14 cellular contexts compared by ENCODE assay signal in the genomic region with DNA sequence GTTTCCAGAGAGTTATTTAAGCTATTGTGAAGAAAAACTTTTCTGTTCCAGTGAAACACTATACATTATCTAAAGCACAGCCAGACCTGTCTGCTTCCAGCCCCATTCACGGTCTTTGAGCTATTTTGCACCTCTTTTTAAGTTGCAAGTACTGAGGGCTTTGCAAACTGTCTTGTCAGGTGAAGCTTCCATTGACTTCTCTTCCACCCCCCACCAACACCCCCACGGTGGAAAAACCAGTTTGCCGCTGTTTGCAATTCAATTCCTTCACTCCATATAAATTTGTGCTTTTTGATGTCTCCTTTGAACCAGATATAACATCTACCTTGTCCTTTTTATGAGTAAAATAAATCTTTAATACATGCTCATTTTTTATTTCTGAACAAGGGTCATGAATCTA. TPM values are rescaled to one million over a fixed set of nuclear protein-coding genes. Genes with fewer than 3 reads are reported as not detected.
DNase-seq lines count a peak whose midpoint lies in the region; ATAC-seq, FAIRE-seq and TF ChIP-seq lines count a peak whose summit lies in the region.
"Had no signal": no experiment of that assay in that cellular context is flagged by ENCODE, and none has a peak within 500 bp of the region (broad histone marks: within the 10 kb centered on the region; RNA-seq: fewer than 3 reads in every experiment).

No MANE protein-coding gene starts in this region.

- DNase-seq in SK-N-SH (no peak), PC-9 (no peak), endothelial cell of umbilical vein (ENCODE audit: low read depth, low spot score) (no peak), osteoblast (ENCODE audit: insufficient read length, low spot score, missing footprints) (no peak), sigmoid colon (no peak), pons (ENCODE audit: low spot score) (no peak)
- DNase-seq: amygdala, NCI-H1436, NCI-H510A, T-helper 9 cell had no signal

- BruUV-seq in PC-9 (replicated peaks; lab: Mats Ljungman, UMichigan) (no TSS peak), endothelial cell of umbilical vein (replicated peaks; lab: Mats Ljungman, UMichigan) (no TSS peak)

- H3K9me1 ChIP-seq in endothelial cell of umbilical vein (replicated peaks; ENCODE audit: control insufficient read depth, extremely low read depth, insufficient read depth, low read length) = no peaks in the 10 kb centered on the region

- POLR2A ChIA-PET in SK-N-SH (lab: Yijun Ruan, JAX) = no interaction called here
- POLR2A ChIA-PET in PC-9 (lab: Charles Lee; ENCODE audit: unreplicated experiment) = interaction anchor here (0.6 to 0.7 kb wide), 2 partner anchors 44 to 213 kb away, joined by 7 to 14 read pairs; no protein-coding TSS in a partner anchor
- POLR2A ChIA-PET in endothelial cell of umbilical vein (lab: Charles Lee) = no interaction called here

- 83% methylated on average over 3 of the region's 3 CpGs for WGBS in SK-N-SH (ENCODE audit: low lambda C conversion rate)
- WGBS in sigmoid colon, 2 donors = 53 to 62% methylated on average over 3 of the region's 3 CpGs

- no peaks in the 10 kb centered on the region for H3K27me3 ChIP-seq in SK-N-SH (ENCODE audit: insufficient read depth)
- H3K27me3 ChIP-seq in PC-9 (ENCODE audit: insufficient read depth, low read depth) = no peaks in the 10 kb centered on the region
- no peaks in the 10 kb centered on the region for H3K27me3 ChIP-seq in endothelial cell of umbilical vein (ENCODE audit: control insufficient read depth in 2 of 2, insufficient read depth in 2 of 2, low read length in 2 of 2)
- H3K27me3 ChIP-seq in osteoblast (ENCODE audit: insufficient read depth, low read length) = peaks cover 2% of the 10 kb centered on the region
- H3K27me3 ChIP-seq in sigmoid colon = no peaks in the 10 kb centered on the region
- H3K27me3 ChIP-seq: thyroid gland had no signal

- H3K4me2 ChIP-seq in SK-N-SH (peak overlapping the region; percentile 97; the same call in 1 of the 2 replicates), PC-9 (peak overlapping the region; percentile 73), endothelial cell of umbilical vein (ENCODE audit: insufficient read depth, low read length) (peak overlapping the region; percentile 25), osteoblast (ENCODE audit: insufficient read depth, low read length) (peak overlapping the region; percentile 84)

- CTCF ChIA-PET in SK-N-SH (lab: Yijun Ruan, JAX) = interaction anchor here (0.7 to 17.2 kb wide), 24 partner anchors 8 to 577 kb away, joined by 3 to 302 read pairs (median 11); a partner anchor contains a TSS
- CTCF ChIA-PET in PC-9 (lab: Charles Lee) = no interaction called here
- CTCF ChIA-PET in endothelial cell of umbilical vein (lab: Charles Lee) = interaction anchor here (1.3 to 5.4 kb wide), 11 partner anchors 9 to 308 kb away, joined by 3 to 70 read pairs (median 10); no protein-coding TSS in a partner anchor

- no peak for TF ChIP-seq RAD21 in SK-N-SH (IDR thresholded peaks at IDR 0.05; ENCODE audit: low read length)

- H2AFZ ChIP-seq in SK-N-SH (ENCODE audit: low read depth) (no peak overlapping the region), PC-9 (no peak overlapping the region), endothelial cell of umbilical vein (ENCODE audit: low read depth, low read length) (no peak overlapping the region), osteoblast (ENCODE audit: low read length) (no peak overlapping the region)

- no peak overlapping the region for H3K27ac ChIP-seq in SK-N-SH (ENCODE audit: low read depth in 2 of 2, low read length in 1 of 2)
- peak overlapping the region; percentile 67 for H3K27ac ChIP-seq in PC-9
- H3K27ac ChIP-seq in endothelial cell of umbilical vein (ENCODE audit: insufficient read depth, low read depth, low read length) = no peak overlapping the region
- no peak overlapping the region for H3K27ac ChIP-seq in osteoblast (ENCODE audit: low read depth, low read length)
- H3K27ac ChIP-seq in sigmoid colon = no peak overlapping the region
- H3K27ac ChIP-seq: 22Rv1, thyroid gland had no signal

- FAIRE-seq in endothelial cell of umbilical vein (lab: Jason Lieb, UNC) = no peak

- TF ChIP-seq EP300 in SK-N-SH (IDR thresholded peaks at IDR 0.05; ENCODE audit: borderline replicate concordance in 1 of 2, low read depth in 1 of 2, low read length in 1 of 2) (no peak), sigmoid colon (IDR thresholded peaks at IDR 0.05) (no peak)

- H3F3A ChIP-seq in SK-N-SH (replicated peaks; ENCODE audit: insufficient read depth) = peaks cover 7% of the 10 kb centered on the region
- peaks cover 11% of the 10 kb centered on the region for H3F3A ChIP-seq in PC-9 (ENCODE audit: insufficient read depth, low read depth)

- TF ChIP-seq CTCF in SK-N-SH (IDR thresholded peaks at IDR 0.05) = no peak
- TF ChIP-seq CTCF in PC-9 (conservative IDR thresholded peaks at IDR 0.05) = no peak
- no peak for TF ChIP-seq CTCF in endothelial cell of umbilical vein (IDR thresholded peaks at IDR 0.05; ENCODE audit: extremely low read depth in 1 of 2, insufficient read depth in 1 of 2, low read depth in 1 of 2, low read length in 2 of 2)
- no peak for TF ChIP-seq CTCF in osteoblast (IDR thresholded peaks at IDR 0.05; ENCODE audit: extremely low read depth, low read depth, low read length)
- no peak for TF ChIP-seq CTCF in sigmoid colon (IDR thresholded peaks at IDR 0.05)

- H3K9ac ChIP-seq in SK-N-SH (no peak overlapping the region), endothelial cell of umbilical vein (replicated peaks; ENCODE audit: extremely low read depth, insufficient read depth, low read length) (no peak overlapping the region)

- no peak for TF ChIP-seq POLR2A in endothelial cell of umbilical vein (IDR thresholded peaks at IDR 0.05; ENCODE audit: low read depth, low read length)
- TF ChIP-seq POLR2A in sigmoid colon (IDR thresholded peaks at IDR 0.05) = no peak

- H3K4me3 ChIP-seq in SK-N-SH (ENCODE audit: low read depth in 2 of 2, low read length in 1 of 2) (no peak overlapping the region), PC-9 (peak overlapping the region; percentile 69; the same call in 1 of the 2 replicates), endothelial cell of umbilical vein (replicated peaks in 1 of 3; ENCODE audit: insufficient read depth in 1 of 3, low read depth in 1 of 3, low read length in 3 of 3) (no peak overlapping the region), osteoblast (ENCODE audit: insufficient read depth, low read length) (peak overlapping the region; percentile 84), sigmoid colon (no peak overlapping the region)

- H3K9me2 ChIP-seq in SK-N-SH (no peaks in the 10 kb centered on the region), PC-9 (ENCODE audit: insufficient read depth) (no peaks in the 10 kb centered on the region)

- ATAC-seq in SK-N-SH treated with all-trans-retinoic acid at 6 μM for 48 hours (no peak), GM21381 (IDR thresholded peaks at IDR 0.05; ENCODE audit: unreplicated experiment) (no peak)

- H3K36me3 ChIP-seq in SK-N-SH (replicated peaks in 1 of 2; ENCODE audit: control insufficient read depth in 1 of 2, insufficient read depth in 2 of 2, low read length in 1 of 2) (no peaks in the 10 kb centered on the region), PC-9 (ENCODE audit: low read depth) (no peaks in the 10 kb centered on the region), endothelial cell of umbilical vein (ENCODE audit: control insufficient read depth in 2 of 2, extremely low read depth in 1 of 2, insufficient read depth in 2 of 2, low read length in 2 of 2) (no peaks in the 10 kb centered on the region), osteoblast (ENCODE audit: insufficient read depth, low read length) (no peaks in the 10 kb centered on the region), sigmoid colon (no peaks in the 10 kb centered on the region)
- H3K36me3 ChIP-seq: thyroid gland had no signal

- H3K79me2 ChIP-seq in SK-N-SH (ENCODE audit: insufficient read depth) = no peaks in the 10 kb centered on the region
- no peaks in the 10 kb centered on the region for H3K79me2 ChIP-seq in PC-9 (ENCODE audit: low read depth)
- H3K79me2 ChIP-seq in endothelial cell of umbilical vein (ENCODE audit: control insufficient read depth, insufficient read depth, low read length) = no peaks in the 10 kb centered on the region
- no peaks in the 10 kb centered on the region for H3K79me2 ChIP-seq in osteoblast (ENCODE audit: insufficient read depth, low read length)

- peaks cover 3 to 6% of the 10 kb centered on the region in 2 experiments; a peak in 2 of 4 replicates for H3K4me1 ChIP-seq in SK-N-SH (ENCODE audit: control insufficient read depth in 1 of 2, insufficient read depth in 2 of 2, low read depth in 1 of 2, low read length in 1 of 2)
- H3K4me1 ChIP-seq in PC-9 (replicated peaks; ENCODE audit: insufficient read depth) = peaks cover 25% of the 10 kb centered on the region
- H3K4me1 ChIP-seq in endothelial cell of umbilical vein (ENCODE audit: control insufficient read depth, extremely low read depth, insufficient read depth, low read length) = peaks cover 3% of the 10 kb centered on the region
- H3K4me1 ChIP-seq in osteoblast (ENCODE audit: insufficient read depth, low read length) = peaks cover 15% of the 10 kb centered on the region
- peaks cover 0 to 15% (median 13%) of the 10 kb centered on the region in 4 donors for H3K4me1 ChIP-seq in sigmoid colon

- no peaks in the 10 kb centered on the region for H3K9me3 ChIP-seq in SK-N-SH
- peaks cover 12% of the 10 kb centered on the region; the same call in 1 of the 2 replicates for H3K9me3 ChIP-seq in PC-9 (ENCODE audit: insufficient read depth, low read depth)
- H3K9me3 ChIP-seq in endothelial cell of umbilical vein (replicated peaks; ENCODE audit: control insufficient read depth, insufficient read depth, low read length) = no peaks in the 10 kb centered on the region
- H3K9me3 ChIP-seq in osteoblast (ENCODE audit: low read depth, low read length) = peaks cover 5% of the 10 kb centered on the region
- H3K9me3 ChIP-seq in sigmoid colon = no peaks in the 10 kb centered on the region
- H3K9me3 ChIP-seq: thyroid gland had no signal

- H4K20me1 ChIP-seq in SK-N-SH (ENCODE audit: insufficient read depth) (no peaks in the 10 kb centered on the region), PC-9 (ENCODE audit: insufficient read depth) (no peaks in the 10 kb centered on the region), endothelial cell of umbilical vein (replicated peaks; ENCODE audit: control insufficient read depth, extremely low read depth, insufficient read depth, low read length) (no peaks in the 10 kb centered on the region), osteoblast (ENCODE audit: insufficient read depth, low read length) (no peaks in the 10 kb centered on the region)

- intact Hi-C loops in PC-9 (cut with micrococcal nuclease; ENCODE audit: unreplicated experiment) (loop anchor here (10.0 kb wide), 1 partner anchor 426 kb away; no protein-coding TSS in a partner anchor), endothelial cell of umbilical vein (cut with micrococcal nuclease) (no loop called here), sigmoid colon (cut with DNase I) (no loop called here)

- dilution Hi-C loops in endothelial cell of umbilical vein (cut with MboI; ENCODE audit: extremely low pct_ligation_motif_present, low sequenced_read_pairs) = no loop called here

RNA-seq across cellular contexts. Expression of a gene that starts 15.7 kb away (rescaled TPM):
- 0.05 and 0.12 TPM in 2 replicates for polyA plus RNA-seq in SK-N-SH (2012; rRNA removed)
- polyA plus RNA-seq in SK-N-SH (2012; cell fraction: cytosol; rRNA removed) = 0.04 TPM in 2 replicates
- 0.19 and 0.30 TPM in 2 replicates for polyA plus RNA-seq in SK-N-SH (2012; cell fraction: nucleus; rRNA removed)
- total RNA-seq in PC-9 (2021) = 14.0 and 25.8 TPM in 2 replicates
- 1.2 TPM in 2 replicates for total RNA-seq in endothelial cell of umbilical vein
- polyA plus RNA-seq in endothelial cell of umbilical vein = 0.27 and 0.39 TPM in 2 replicates
- 0.19 and 0.27 TPM in 2 replicates for polyA plus RNA-seq in endothelial cell of umbilical vein (2011; cell fraction: cytosol; rRNA removed)
- 0.11 and 0.22 TPM in 2 replicates for polyA plus RNA-seq in endothelial cell of umbilical vein (2011; cell fraction: nucleus; rRNA removed)
- polyA plus RNA-seq in endothelial cell of umbilical vein (2012) = 0.44 and 2.4 TPM in 2 replicates
- polyA minus RNA-seq in endothelial cell of umbilical vein = 0.04 and 0.29 TPM in 2 replicates
- polyA minus RNA-seq in endothelial cell of umbilical vein (2011; cell fraction: cytosol; rRNA and poly(A)+ RNA removed) = not detected
- 0.19 and 0.53 TPM in 2 replicates for polyA minus RNA-seq in endothelial cell of umbilical vein (2011; cell fraction: nucleus; rRNA and poly(A)+ RNA removed)
- 0.29 and 0.72 TPM in 2 replicates for total RNA-seq in osteoblast
- total RNA-seq in sigmoid colon = 1 to 10 TPM; 2.9 to 5.0 (median 3.5) TPM
- 10 to 100 TPM; 11.6 to 40.9 (median 12.0) TPM for polyA plus RNA-seq in sigmoid colon

RNA-seq across cellular contexts. Expression of a gene that starts 53.0 kb away (rescaled TPM):
- polyA plus RNA-seq in SK-N-SH (2012; rRNA removed) (256 and 285 TPM in 2 replicates), endothelial cell of umbilical vein (14.9 and 35.3 TPM in 2 replicates), sigmoid colon (100 to 1,000 TPM in 2 of 3 donors, 10 to 100 TPM in 1; 82.1 to 273 (median 112) TPM)
- polyA plus RNA-seq in SK-N-SH (2012; cell fraction: cytosol; rRNA removed) = 363 and 421 TPM in 2 replicates
- polyA plus RNA-seq in SK-N-SH (2012; cell fraction: nucleus; rRNA removed) = 77.5 and 158 TPM in 2 replicates
- total RNA-seq in PC-9 (2021) (450 and 557 TPM in 2 replicates), endothelial cell of umbilical vein (701 and 708 TPM in 2 replicates), osteoblast (92.6 and 100 TPM in 2 replicates), sigmoid colon (100 to 1,000 TPM; 100 to 227 (median 126) TPM)
- polyA plus RNA-seq in endothelial cell of umbilical vein (2011; cell fraction: cytosol; rRNA removed) = 182 and 245 TPM in 2 replicates
- polyA plus RNA-seq in endothelial cell of umbilical vein (2011; cell fraction: nucleus; rRNA removed) = 218 and 255 TPM in 2 replicates
- 387 and 534 TPM in 2 replicates for polyA plus RNA-seq in endothelial cell of umbilical vein (2012)
- polyA minus RNA-seq in endothelial cell of umbilical vein = 52.9 and 85.0 TPM in 2 replicates
- polyA minus RNA-seq in endothelial cell of umbilical vein (2011; cell fraction: cytosol; rRNA and poly(A)+ RNA removed) = 60.8 TPM
- 69.6 and 83.4 TPM in 2 replicates for polyA minus RNA-seq in endothelial cell of umbilical vein (2011; cell fraction: nucleus; rRNA and poly(A)+ RNA removed)

Comparison
In these comparisons a context has a peak if more than half of its experiments do, and no peak if none do; other contexts are left out.
1. H3K4me2 ChIP-seq: peak in every context shown above with its lines; median percentile 97 in SK-N-SH; 84 in osteoblast; 73 in PC-9; 25 in endothelial cell of umbilical vein.
2. H3K4me3 ChIP-seq: peak in PC-9 (single experiment) and osteoblast (single experiment); none in SK-N-SH (0 of 2), endothelial cell of umbilical vein (0 of 3) and sigmoid colon (0 of 4).